In the genomic region with DNA sequence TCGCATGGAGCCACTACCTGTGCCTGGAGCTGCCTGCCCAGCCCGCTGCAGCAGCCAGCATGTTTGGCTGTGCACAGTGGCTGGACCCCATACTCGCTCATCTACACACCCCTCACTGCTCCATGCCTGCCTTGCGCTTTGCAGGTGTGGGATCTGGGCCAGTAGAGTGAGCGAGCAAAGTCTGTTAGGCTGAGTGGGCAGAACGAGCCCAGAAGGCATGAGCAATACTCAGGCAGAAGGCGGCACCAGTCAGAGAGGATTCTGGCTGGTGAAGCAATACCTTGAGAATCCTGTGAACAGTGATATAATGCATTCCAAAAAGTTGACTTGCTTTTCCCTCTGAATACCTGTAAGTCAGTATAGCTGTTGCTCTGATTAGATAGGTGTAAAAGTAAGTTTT, we compare ENCODE assay signal across 21 cellular contexts.
"Had no signal": no experiment of that assay in that cellular context is flagged by ENCODE, and none has a peak within 500 bp of the region (broad histone marks: within the 10 kb centered on the region; RNA-seq: fewer than 3 reads in every experiment).

No MANE protein-coding gene starts in this region.

- H3K36me3 ChIP-seq: adrenal gland, cardiac muscle cell, neural progenitor cell, ovary, tibial nerve, WERI-Rb-1 had no signal

- DNase-seq: activated CD4-positive, alpha-beta T cell treated with anti-CD3 and anti-CD28 coated beads, Interleukin-2, amount 50 U/mL, for 4 hours; activated effector memory CD4-positive, alpha-beta T cell treated with anti-CD3 and anti-CD28 coated beads, Interleukin-2, amount 50 U/mL, for 16 hours; activated naive CD4-positive, alpha-beta T cell treated with anti-CD3 and anti-CD28 coated beads, Interleukin-2, amount 50 U/mL, for 16 hours; activated T-cell treated with anti-CD3 and anti-CD28 coated beads, Interleukin-2, amount 50 U/mL, for 72 hours; adrenal gland; effector memory CD8-positive, alpha-beta T cell; foreskin fibroblast; kidney glomerular epithelial cell; mesendoderm; naive thymus-derived CD4-positive, alpha-beta T cell; ovary; psoas muscle; right cardiac atrium; stimulated activated CD4-positive, alpha-beta T cell treated with anti-CD3 and anti-CD28 coated beads, Interleukin-2, amount 100 ng/mL, for 24 hours; stimulated activated naive CD8-positive, alpha-beta T cell treated with anti-CD3 and anti-CD28 coated beads, Interleukin-15, Interleukin-2, amounts not matched to agents 100 U/mL and 50 U/mL, for 24 hours; substantia nigra; T-helper 2 cell; WERI-Rb-1 had no signal

- H3K9me3 ChIP-seq: adrenal gland, ovary, tibial nerve had no signal

- H3K27me3 ChIP-seq: adrenal gland, cardiac muscle cell, neural progenitor cell, ovary, tibial nerve had no signal

- H3K9ac ChIP-seq: neural progenitor cell had no signal

- H3K4me3 ChIP-seq: adrenal gland, cardiac muscle cell, neural progenitor cell, ovary, psoas muscle, tibial nerve had no signal

- H3K4me1 ChIP-seq: adrenal gland, neural progenitor cell, psoas muscle, tibial nerve had no signal

- H2AFZ ChIP-seq: neural progenitor cell had no signal

- H3K4me2 ChIP-seq: neural progenitor cell had no signal

- ATAC-seq: activated T-cell treated with anti-CD3 and anti-CD28 coated beads, Interleukin-2, amount 50 U/mL, for 72 hours; effector memory CD8-positive, alpha-beta T cell; naive thymus-derived CD4-positive, alpha-beta T cell; psoas muscle; right cardiac atrium; stimulated activated naive CD8-positive, alpha-beta T cell treated with anti-CD3 and anti-CD28 coated beads, Interleukin-15, Interleukin-2, amounts not matched to agents 100 U/mL and 50 U/mL, for 24 hours had no signal

- H3K27ac ChIP-seq: adrenal gland, cardiac muscle cell, neural progenitor cell, ovary, psoas muscle, tibial nerve, WERI-Rb-1 had no signal
